Comparison of ENCODE assay signal across 37 cellular contexts in genomic region chr16:60645541-60645940, GRCh38.
"Had no signal": no experiment of that assay in that cellular context is flagged by ENCODE, and none has a peak within 500 bp of the region (broad histone marks: within the 10 kb centered on the region; RNA-seq: fewer than 3 reads in every experiment).

No MANE protein-coding gene starts in this region.

- H3K4me3 Mint-ChIP-seq: activated B cell treated with CpG ODN at 0.5 μM for 24 hours; activated CD4-positive, alpha-beta memory T cell treated with anti-CD3 and anti-CD28 coated beads, Interleukin-2, amount 10 ng/mL, durations not matched to agents 7 days and 5 days; activated CD8-positive, alpha-beta memory T cell treated with anti-CD3 and anti-CD28 coated beads, Interleukin-2, amount 10 ng/mL, durations not matched to agents 7 days and 5 days; activated naive CD4-positive, alpha-beta T cell treated with anti-CD3 and anti-CD28 coated beads, Interleukin-2, amount 10 ng/mL, durations not matched to agents 7 days and 5 days; activated naive CD8-positive, alpha-beta T cell; activated naive CD8-positive, alpha-beta T cell treated with anti-CD3 and anti-CD28 coated beads, Interleukin-2, amount 50 U/mL, for 24 hours; brain had no signal

- H3K27me3 Mint-ChIP-seq: activated B cell treated with CpG ODN at 0.5 μM for 24 hours; activated CD4-positive, alpha-beta memory T cell treated with anti-CD3 and anti-CD28 coated beads, Interleukin-2, amount 10 ng/mL, durations not matched to agents 7 days and 5 days; activated CD8-positive, alpha-beta memory T cell treated with anti-CD3 and anti-CD28 coated beads, Interleukin-2, amount 10 ng/mL, durations not matched to agents 7 days and 5 days; activated naive CD4-positive, alpha-beta T cell treated with anti-CD3 and anti-CD28 coated beads, Interleukin-2, amount 10 ng/mL, durations not matched to agents 7 days and 5 days; activated naive CD8-positive, alpha-beta T cell; activated naive CD8-positive, alpha-beta T cell treated with anti-CD3 and anti-CD28 coated beads, Interleukin-2, amount 50 U/mL, for 24 hours; brain had no signal

- ATAC-seq: activated CD8-positive, alpha-beta memory T cell treated with anti-CD3 and anti-CD28 coated beads, Interleukin-2, amount 10 ng/mL, durations not matched to agents 7 days and 5 days; activated naive CD8-positive, alpha-beta T cell treated with anti-CD3 and anti-CD28 coated beads, Interleukin-2, amount 50 U/mL, for 24 hours; K562 had no signal

- H2AFZ ChIP-seq: PC-9 had no signal

- H3K4me1 Mint-ChIP-seq: activated B cell treated with CpG ODN at 0.5 μM for 24 hours; activated CD4-positive, alpha-beta memory T cell treated with anti-CD3 and anti-CD28 coated beads, Interleukin-2, amount 10 ng/mL, durations not matched to agents 7 days and 5 days; activated CD8-positive, alpha-beta memory T cell treated with anti-CD3 and anti-CD28 coated beads, Interleukin-2, amount 10 ng/mL, durations not matched to agents 7 days and 5 days; activated naive CD4-positive, alpha-beta T cell treated with anti-CD3 and anti-CD28 coated beads, Interleukin-2, amount 10 ng/mL, durations not matched to agents 7 days and 5 days; activated naive CD8-positive, alpha-beta T cell treated with anti-CD3 and anti-CD28 coated beads, Interleukin-2, amount 50 U/mL, for 24 hours; brain had no signal

- H3K27ac ChIP-seq: PC-9, SJCRH30, VCaP had no signal

- H3K36me3 Mint-ChIP-seq: activated CD8-positive, alpha-beta memory T cell treated with anti-CD3 and anti-CD28 coated beads, Interleukin-2, amount 10 ng/mL, durations not matched to agents 7 days and 5 days; activated naive CD4-positive, alpha-beta T cell treated with anti-CD3 and anti-CD28 coated beads, Interleukin-2, amount 10 ng/mL, durations not matched to agents 7 days and 5 days; activated naive CD8-positive, alpha-beta T cell; brain had no signal

- H3K9me3 ChIP-seq: SJCRH30 had no signal

- H3K27me3 ChIP-seq: SJCRH30 had no signal

- H3K4me1 ChIP-seq: SJCRH30 had no signal

- H3K9me3 Mint-ChIP-seq: brain had no signal

- H3K27ac Mint-ChIP-seq: activated B cell treated with CpG ODN at 0.5 μM for 24 hours; activated CD4-positive, alpha-beta memory T cell treated with anti-CD3 and anti-CD28 coated beads, Interleukin-2, amount 10 ng/mL, durations not matched to agents 7 days and 5 days; activated CD8-positive, alpha-beta memory T cell treated with anti-CD3 and anti-CD28 coated beads, Interleukin-2, amount 10 ng/mL, durations not matched to agents 7 days and 5 days; activated naive CD4-positive, alpha-beta T cell treated with anti-CD3 and anti-CD28 coated beads, Interleukin-2, amount 10 ng/mL, durations not matched to agents 7 days and 5 days; activated naive CD8-positive, alpha-beta T cell; activated naive CD8-positive, alpha-beta T cell treated with anti-CD3 and anti-CD28 coated beads, Interleukin-2, amount 50 U/mL, for 24 hours; brain had no signal

- H3K4me2 ChIP-seq: PC-9 had no signal

- DNase-seq: activated B cell treated with CpG ODN at 0.5 μM for 24 hours; activated CD4-positive, alpha-beta memory T cell treated with anti-CD3 and anti-CD28 coated beads, Interleukin-2, amount 10 ng/mL, durations not matched to agents 7 days and 5 days; activated CD4-positive, alpha-beta T cell treated with anti-CD3 and anti-CD28 coated beads for 4 hours; activated CD4-positive, alpha-beta T cell treated with anti-CD3 and anti-CD28 coated beads, Interleukin-2, amount 50 U/mL, for 1 hour; activated CD4-positive, CD25-positive, alpha-beta regulatory T cell treated with anti-CD3 and anti-CD28 coated beads, Interleukin-2, amount 50 U/mL, for 72 hours; activated CD8-positive, alpha-beta memory T cell treated with anti-CD3 and anti-CD28 coated beads for 24 hours; activated CD8-positive, alpha-beta memory T cell treated with anti-CD3 and anti-CD28 coated beads, Interleukin-2, amount 10 ng/mL, durations not matched to agents 7 days and 5 days; activated CD8-positive, alpha-beta memory T cell treated with anti-CD3 and anti-CD28 coated beads, Interleukin-2, amount 50 U/mL, for 48 hours; activated effector memory CD4-positive, alpha-beta T cell treated with Interleukin-2 at 50 U/mL for 16 hours; activated naive CD4-positive, alpha-beta T cell treated with anti-CD3 and anti-CD28 coated beads, Interleukin-2, amount 10 ng/mL, durations not matched to agents 7 days and 5 days; activated naive CD8-positive, alpha-beta T cell treated with anti-CD3 and anti-CD28 coated beads, Interleukin-2, amount 50 U/mL, for 24 hours; activated T-cell treated with anti-CD3 and anti-CD28 coated beads, Interleukin-2, amount 50 U/mL, for 48 hours; anterior cingulate cortex; caudate nucleus; cerebellar nuclear complex; NCI-H1092 treated with DMSO at 0.1 percent for 48 hours; NCI-H1417; NCI-H146; NCI-H187; NCI-H2081; NCI-H2171 treated with DMSO at 0.1 percent for 48 hours; NCI-H2227 treated with DMSO at 0.1 percent for 48 hours; NCI-H446; NCI-H510A treated with DMSO at 0.1 percent for 48 hours; NCI-H526 treated with DMSO at 0.1 percent for 48 hours; NCI-H774; PC-9; SHP77; SJCRH30; SW 1271; T-helper 1 cell; T-helper 2 cell; T-helper 9 cell had no signal
